8 cellular contexts compared by ENCODE assay signal in genomic region chr18:13800505-13801259, GRCh38. TPM values are rescaled to one million over a fixed set of nuclear protein-coding genes. Genes with fewer than 3 reads are reported as not detected.
DNase-seq lines count a peak whose midpoint lies in the region; ATAC-seq and TF ChIP-seq lines count a peak whose summit lies in the region.

No MANE protein-coding gene starts in this region.

- TF ChIP-seq CTCF in GM13976 (IDR thresholded peaks at IDR 0.05; ENCODE audit: borderline replicate concordance, control extremely low read depth, extremely low read depth, insufficient read depth, missing control alignments) (peak; percentile 37), nephron progenitor cell (IDR thresholded peaks at IDR 0.05) (peak; percentile 35)

- H3K27me3 ChIP-seq in thymus (ENCODE audit: control insufficient read depth, insufficient read depth) = peaks cover 4% of the 10 kb centered on the region

- peak; percentile 86 for DNase-seq in 8988T
- peak; percentile 71 for DNase-seq in GM13976 (ENCODE audit: low spot score)
- DNase-seq in NCI-H2171 (lab: John Stamatoyannopoulos, UW) = peak; percentile 25
- DNase-seq in activated T-cell treated with anti-CD3 and anti-CD28 coated beads for 48 hours (ENCODE audit: low read depth) = peak; percentile 56
- DNase-seq in fibroblast of gingiva (ENCODE audit: low read depth) = peak; percentile 9
- DNase-seq in nephron progenitor cell = peak; percentile 75

- no peaks in the 10 kb centered on the region for H3K36me3 ChIP-seq in thymus (ENCODE audit: control insufficient read depth, insufficient read depth)

- H3K9me3 ChIP-seq in thymus (ENCODE audit: control insufficient read depth) = no peaks in the 10 kb centered on the region

- WGBS in thymus = 16% methylated on average over 30 of the region's 30 CpGs

- H3K4me1 ChIP-seq in thymus (ENCODE audit: control insufficient read depth, insufficient read depth, low read length) = peaks cover 6% of the 10 kb centered on the region

- H3K9me3 Mint-ChIP-seq in nephron progenitor cell = no peaks in the 10 kb centered on the region

- ATAC-seq in HG02938 (IDR thresholded peaks at IDR 0.05; ENCODE audit: unreplicated experiment) = no peak

- peaks cover 53% of the 10 kb centered on the region for H3K27me3 Mint-ChIP-seq in nephron progenitor cell (ENCODE audit: low read depth, poor library complexity)

- no peak overlapping the region for H3K27ac ChIP-seq in thymus (ENCODE audit: low read depth)

- H3K4me1 Mint-ChIP-seq in nephron progenitor cell = peaks cover 9% of the 10 kb centered on the region

- H3K4me3 ChIP-seq in thymus (ENCODE audit: low read length) = peak overlapping the region; percentile 19

- no peaks in the 10 kb centered on the region for H3K36me3 Mint-ChIP-seq in nephron progenitor cell (ENCODE audit: low read depth)

- H3K4me3 Mint-ChIP-seq in nephron progenitor cell = peak overlapping the region; percentile 76

- in situ Hi-C loops in GM13976 (cut with MboI; ENCODE audit: low sequenced_read_pairs, unreplicated experiment) = loop anchor here (25.0 kb wide), 1 partner anchor 238 kb away; no protein-coding TSS in a partner anchor

- no peak overlapping the region for H3K27ac Mint-ChIP-seq in nephron progenitor cell

RNA-seq across cellular contexts. Expression of gene MC5R, which starts 23.3 kb away (rescaled TPM):
- 0.27 TPM for polyA plus RNA-seq in thymus

Comparison
In these comparisons a context has a peak if more than half of its experiments do, and no peak if none do; other contexts are left out.
1. DNase-seq: peak in every context shown above with its lines; median percentile 86 in 8988T; 75 in nephron progenitor cell; 71 in GM13976; 56 in activated T-cell treated with anti-CD3 and anti-CD28 coated beads for 48 hours; 25 in NCI-H2171; 9 in fibroblast of gingiva.